ENCODE assay signal across 9 cellular contexts in the genomic region with DNA sequence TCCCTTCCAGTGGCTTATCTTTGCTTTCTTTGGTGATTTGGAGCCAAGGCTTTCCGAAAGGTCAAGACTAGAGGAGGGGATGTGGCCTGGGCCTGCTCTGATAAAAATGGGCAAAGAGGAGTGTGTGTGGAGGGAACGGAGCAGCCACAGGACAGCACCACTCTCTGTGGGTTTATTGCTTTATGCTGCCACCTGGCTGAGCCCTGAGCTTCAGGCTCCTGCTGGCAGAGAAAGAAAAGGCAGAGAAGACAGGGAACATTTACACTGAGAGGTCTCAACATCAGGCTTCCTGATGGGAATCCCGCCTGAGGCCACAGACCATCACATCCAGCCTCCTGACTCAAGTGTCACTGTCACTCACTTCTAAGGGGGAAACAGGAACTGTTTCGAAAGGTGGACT. TPM values are rescaled to one million over a fixed set of nuclear protein-coding genes. Genes with fewer than 3 reads are reported as not detected.
DNase-seq lines count a peak whose midpoint lies in the region; ATAC-seq, FAIRE-seq and TF ChIP-seq lines count a peak whose summit lies in the region.
"Had no signal": no experiment of that assay in that cellular context is flagged by ENCODE, and none has a peak within 500 bp of the region (broad histone marks: within the 10 kb centered on the region; RNA-seq: fewer than 3 reads in every experiment).

No MANE protein-coding gene starts in this region.

- no CpG with 5 or more reads among the region's 4 CpGs for WGBS in IMR-90 (ENCODE audit: extremely low coverage in 2 of 2, insufficient read length in 1 of 2), 2 experiments
- WGBS in GM12878 (ENCODE audit: insufficient coverage, insufficient replicate concordance, low lambda C conversion rate, missing lambda C conversion rate): 24% methylated on average over 4 of the region's 4 CpGs
- 23 to 34% methylated on average over 4 of the region's 4 CpGs for WGBS in aorta, 2 donors

- H2AFZ ChIP-seq in IMR-90 (replicated peaks; ENCODE audit: low read length, poor library complexity) (no peak overlapping the region), GM12878 (ENCODE audit: control insufficient read depth, low read depth, low read length) (no peak overlapping the region)

- H2AK5ac ChIP-seq in IMR-90 (ENCODE audit: low read depth, low read length): no peak overlapping the region

- H3K14ac ChIP-seq in IMR-90 (replicated peaks; ENCODE audit: low read depth, low read length): no peak overlapping the region

- H3K36me3 ChIP-seq in IMR-90 (ENCODE audit: control insufficient read depth, insufficient read depth, low read length) (no peaks in the 10 kb centered on the region), GM12878 (ENCODE audit: control insufficient read depth in 2 of 2, insufficient read depth in 2 of 2, low read length in 1 of 2) (no peaks in the 10 kb centered on the region), aorta (ENCODE audit: control insufficient read depth in 1 of 2, insufficient read depth in 2 of 2, low read length in 1 of 2) (no peaks in the 10 kb centered on the region)

- H3K27ac ChIP-seq in IMR-90 (ENCODE audit: insufficient read depth, low read length) (no peak overlapping the region), GM12878 (ENCODE audit: control insufficient read depth, insufficient read depth) (no peak overlapping the region), aorta (ENCODE audit: low read depth in 1 of 2, low read length in 2 of 2) (no peak overlapping the region)

- no peak overlapping the region for H4K8ac ChIP-seq in IMR-90 (ENCODE audit: low read depth in 2 of 2, low read length in 2 of 2)

- BruUV-seq in IMR-90 (replicated peaks; lab: Mats Ljungman, UMichigan): no TSS peak
- no TSS peak for BruUV-seq in GM12878 (replicated peaks; lab: Mats Ljungman, UMichigan)

- dilution Hi-C loops in IMR-90 (cut with HindIII; ENCODE audit: low sequenced_read_pairs, unreplicated experiment): no loop called here

- H3K4me3 ChIP-seq in AG10803 (ENCODE audit: low read length): no peak overlapping the region
- H3K4me3 ChIP-seq in IMR-90 (ENCODE audit: insufficient read depth, low read depth, low read length): no peak overlapping the region
- no peak overlapping the region for H3K4me3 ChIP-seq in GM12878
- no peak overlapping the region for H3K4me3 ChIP-seq in aorta (ENCODE audit: low read length in 2 of 2)

- H3K4me2 ChIP-seq in IMR-90 (ENCODE audit: low read depth, low read length) (no peak overlapping the region), GM12878 (ENCODE audit: control insufficient read depth, insufficient read depth) (no peak overlapping the region)

- SMC1A ChIA-PET in GM12878 (lab: Charles Lee; ENCODE audit: uncharacterized antibody, unreplicated experiment): interaction anchor here (1.6 to 3.3 kb wide), 2 partner anchors 10 to 44 kb away, joined by 4 to 19 read pairs; no protein-coding TSS in a partner anchor

- TF ChIP-seq CTCF in AG10803 (conservative IDR thresholded peaks at IDR 0.05; ENCODE audit: low read length): peak; percentile 39
- TF ChIP-seq CTCF in IMR-90 (conservative IDR thresholded peaks at IDR 0.05; ENCODE audit: low read depth, low read length): peak; percentile 31
- TF ChIP-seq CTCF in GM12878 (IDR thresholded peaks at IDR 0.05 in 2 of 3, conservative IDR thresholded peaks at IDR 0.05 in 1 of 3; ENCODE audit: control insufficient read depth in 2 of 3, extremely low read depth in 1 of 3, insufficient read depth in 1 of 3, low read depth in 3 of 3, low read length in 3 of 3): peak in 2 of 3 experiments; percentile 12 to 47; a peak in 2 of 6 replicates

- intact Hi-C loops in IMR-90 (cut with micrococcal nuclease) (no loop called here), GM12878 (cut with micrococcal nuclease; ENCODE audit: unreplicated experiment) (no loop called here), aorta (cut with DNase I) (no loop called here)

- H3K4me1 ChIP-seq in IMR-90 (ENCODE audit: control insufficient read depth, insufficient read depth, low read length) (no peaks in the 10 kb centered on the region), GM12878 (ENCODE audit: control insufficient read depth, insufficient read depth, low read length) (no peaks in the 10 kb centered on the region), aorta (ENCODE audit: control insufficient read depth in 1 of 2, insufficient read depth in 2 of 2, low read length in 2 of 2) (no peaks in the 10 kb centered on the region)

- no peak overlapping the region for H4K5ac ChIP-seq in IMR-90 (ENCODE audit: low read depth, low read length)

- TF ChIP-seq RAD21 in IMR-90 (IDR thresholded peaks at IDR 0.05; ENCODE audit: low read length): peak; percentile 37
- TF ChIP-seq RAD21 in GM12878 (IDR thresholded peaks at IDR 0.05; ENCODE audit: insufficient read depth, low read depth, low read length): peak; percentile 37

- no peaks in the 10 kb centered on the region for H3K79me1 ChIP-seq in IMR-90 (ENCODE audit: low read depth in 1 of 2, low read length in 2 of 2)

- FAIRE-seq in GM12878 (lab: Jason Lieb, UNC) (no peak), urothelium cell line (lab: Jason Lieb, UNC) (no peak)
- FAIRE-seq: endometrium had no signal

- no peak overlapping the region for H2BK120ac ChIP-seq in IMR-90 (ENCODE audit: low read depth, low read length)

- DNase-seq in AG10803 (ENCODE audit: low read depth) (peak; percentile 3), IMR-90 (peak; percentile 8), GM12878 (ENCODE audit: low read depth, low spot score) (no peak), islet precursor cell (peak; percentile 67), NCI-H1105 treated with DMSO at 0.1 percent for 48 hours (lab: John Stamatoyannopoulos, UW) (no peak), aorta (no peak), urothelium cell line (ENCODE audit: low spot score) (no peak)

- H2AK9ac ChIP-seq in IMR-90 (replicated peaks; ENCODE audit: low read depth, low read length, poor library complexity): no peak overlapping the region

- no peak overlapping the region for H3K9ac ChIP-seq in IMR-90 (ENCODE audit: low read depth, low read length)
- no peak overlapping the region for H3K9ac ChIP-seq in GM12878 (ENCODE audit: control insufficient read depth, insufficient read depth, low read length)

- H2BK20ac ChIP-seq in IMR-90 (ENCODE audit: low read depth, low read length): no peak overlapping the region

- TF ChIP-seq POLR2A in IMR-90 (IDR thresholded peaks at IDR 0.05; ENCODE audit: low read depth, low read length) (no peak), GM12878 (IDR thresholded peaks at IDR 0.05; ENCODE audit: low read depth, low read length) (no peak)

- CTCF ChIA-PET in IMR-90 (lab: Yijun Ruan, JAX) (no interaction called here), GM12878 (lab: Yijun Ruan, JAX) (interaction anchor here (1.1 to 3.3 kb wide), 4 partner anchors 11 to 378 kb away, joined by 3 to 22 read pairs (median 8); no protein-coding TSS in a partner anchor)

- H2BK5ac ChIP-seq in IMR-90 (ENCODE audit: low read depth, low read length, poor library complexity, severe bottlenecking): no peak overlapping the region

- no peak overlapping the region for H3K56ac ChIP-seq in IMR-90 (ENCODE audit: extremely low read depth, insufficient read depth, low read length)

- no peak overlapping the region for H3K23ac ChIP-seq in IMR-90 (ENCODE audit: low read depth, low read length)

- POLR2A ChIA-PET in IMR-90 (lab: Charles Lee; ENCODE audit: unreplicated experiment): no interaction called here
- POLR2A ChIA-PET in GM12878 (lab: Charles Lee): no interaction called here

- RAD21 ChIA-PET in GM12878 (lab: Charles Lee; ENCODE audit: unreplicated experiment): interaction anchor here (0.6 kb wide), 1 partner anchor 328 kb away, joined by 3 read pairs; no protein-coding TSS in a partner anchor

- in situ Hi-C loops in IMR-90 (cut with MboI; ENCODE audit: low sequenced_read_pairs) (no loop called here), GM12878 (cut with MboI) (no loop called here)

- no peaks in the 10 kb centered on the region for H3K9me1 ChIP-seq in IMR-90 (ENCODE audit: insufficient read depth, low read length)

- H3K79me2 ChIP-seq in GM12878 (ENCODE audit: control insufficient read depth, insufficient read depth, low read length): no peaks in the 10 kb centered on the region

- H2BK15ac ChIP-seq in IMR-90 (ENCODE audit: low read depth, low read length): no peak overlapping the region

- peaks cover 15% of the 10 kb centered on the region for H3K27me3 ChIP-seq in IMR-90 (ENCODE audit: control insufficient read depth, insufficient read depth, low read length)
- H3K27me3 ChIP-seq in GM12878 (replicated peaks in 1 of 2; ENCODE audit: control insufficient read depth in 2 of 2, insufficient read depth in 2 of 2, low read length in 1 of 2): peaks cover 0 to 3% of the 10 kb centered on the region in 2 experiments; a peak in 2 of 4 replicates
- H3K27me3 ChIP-seq in aorta (ENCODE audit: control insufficient read depth in 1 of 2, insufficient read depth in 2 of 2, low read length in 1 of 2): peaks cover 0 to 3% of the 10 kb centered on the region in 2 donors

- no peaks in the 10 kb centered on the region for H4K20me1 ChIP-seq in IMR-90 (ENCODE audit: insufficient read depth, low read length)
- no peaks in the 10 kb centered on the region for H4K20me1 ChIP-seq in GM12878 (ENCODE audit: control insufficient read depth, insufficient read depth)

- no peak overlapping the region for H4K91ac ChIP-seq in IMR-90 (ENCODE audit: insufficient read depth, low read depth, low read length)

- TF ChIP-seq EP300 in GM12878 (IDR thresholded peaks at IDR 0.05; ENCODE audit: borderline replicate concordance in 1 of 2, control insufficient read depth in 1 of 2, low read depth in 2 of 2, low read length in 2 of 2): no peak

- H3K9me3 ChIP-seq in IMR-90 (ENCODE audit: control insufficient read depth, insufficient read depth, low read length) (no peaks in the 10 kb centered on the region), GM12878 (replicated peaks; ENCODE audit: control insufficient read depth, insufficient read depth, low read length) (no peaks in the 10 kb centered on the region), aorta (ENCODE audit: control insufficient read depth, low read length) (peaks cover 2% of the 10 kb centered on the region)

- ATAC-seq in IMR-90 (ENCODE audit: low read depth) (peak; percentile 37; the same call in 1 of the 2 replicates), GM12878 (0 out of 3 replicates have a peak, but pooled peaks have one; percentile 35), aorta (ENCODE audit: low FRiP score) (no peak)
- ATAC-seq in activated CD4-positive, CD25-positive, alpha-beta regulatory T cell treated with anti-CD3 and anti-CD28 coated beads, Interleukin-2, amount 50 U/mL, for 24 hours: no peak

- H3K4ac ChIP-seq in IMR-90 (ENCODE audit: low read depth, low read length): no peak overlapping the region

- no peak overlapping the region for H3K18ac ChIP-seq in IMR-90 (ENCODE audit: low read depth, low read length)

RNA-seq across cellular contexts. Expression of a gene that starts 9.2 kb away (rescaled TPM):
- not detected in 2 replicates for total RNA-seq in IMR-90 (2012; rRNA removed)
- not detected in 2 replicates for polyA plus RNA-seq in IMR-90 (2012; rRNA removed)
- polyA plus RNA-seq in IMR-90 (2012; cell fraction: cytosol; rRNA removed): not detected in 2 replicates
- not detected in 2 replicates for polyA plus RNA-seq in IMR-90 (2012; cell fraction: nucleus; rRNA removed; ENCODE audit: low replicate concordance)
- not detected in 2 replicates for total RNA-seq in GM12878 (2013; cell fraction: nucleolus; rRNA removed)
- total RNA-seq in GM12878 (2014; rRNA removed): not detected in 2 replicates
- total RNA-seq in GM12878 (2014; rRNA removed; fragmentation: Illumina TruSeq; extraction: Trizol): not detected in 2 replicates
- total RNA-seq in GM12878 (2021): not detected in 2 replicates
- not detected for polyA plus RNA-seq in GM12878 (2011; ENCODE audit: low read depth)
- not detected in 2 replicates for polyA plus RNA-seq in GM12878 (2011; rRNA removed)
- polyA plus RNA-seq in GM12878 (2011; cell fraction: cytosol; rRNA removed): not detected in 2 replicates
- not detected in 2 replicates for polyA plus RNA-seq in GM12878 (2011; cell fraction: nucleus; rRNA removed)
- not detected in 2 replicates for polyA plus RNA-seq in GM12878 (2012)
- polyA plus RNA-seq in GM12878 (2014; fragmentation: Illumina TruSeq; extraction: Trizol): not detected in 2 replicates
- polyA plus RNA-seq in GM12878 (2014; fragmentation: Nextera tagmentation; extraction: Ambion mirVana): not detected
- not detected in 2 replicates for polyA plus RNA-seq in GM12878 (2014; rRNA removed)
- not detected for polyA plus RNA-seq in GM12878 (2016; fragmentation: Nextera tagmentation; extraction: Ambion mirVana)
- not detected in 2 replicates for polyA minus RNA-seq in GM12878 (2011; rRNA and poly(A)+ RNA removed)
- not detected in 2 replicates for polyA minus RNA-seq in GM12878 (2011; cell fraction: cytosol; rRNA and poly(A)+ RNA removed)
- not detected in 2 replicates for polyA minus RNA-seq in GM12878 (2011; cell fraction: nucleus; rRNA and poly(A)+ RNA removed)
- not detected for total RNA-seq in aorta
- polyA plus RNA-seq in aorta: not detected

Comparison
In these comparisons a context has a peak if more than half of its experiments do, and no peak if none do; other contexts are left out.
1. DNase-seq: peak in AG10803 (single experiment), IMR-90 (single experiment) and islet precursor cell (single experiment); none in GM12878 (single experiment), NCI-H1105 treated with DMSO at 0.1 percent for 48 hours (single experiment), aorta (0 of 2) and urothelium cell line (single experiment).
2. ATAC-seq: peak in IMR-90 (single experiment) and GM12878 (single experiment); none in aorta (single experiment) and activated CD4-positive, CD25-positive, alpha-beta regulatory T cell treated with anti-CD3 and anti-CD28 coated beads, Interleukin-2, amount 50 U/mL, for 24 hours (0 of 2).
3. Peak in every context shown above with its lines, with median percentiles within 50 percentile points of each other: CTCF ChIP-seq.